Comparison of ENCODE assay signal across 11 cellular contexts in the genomic region with DNA sequence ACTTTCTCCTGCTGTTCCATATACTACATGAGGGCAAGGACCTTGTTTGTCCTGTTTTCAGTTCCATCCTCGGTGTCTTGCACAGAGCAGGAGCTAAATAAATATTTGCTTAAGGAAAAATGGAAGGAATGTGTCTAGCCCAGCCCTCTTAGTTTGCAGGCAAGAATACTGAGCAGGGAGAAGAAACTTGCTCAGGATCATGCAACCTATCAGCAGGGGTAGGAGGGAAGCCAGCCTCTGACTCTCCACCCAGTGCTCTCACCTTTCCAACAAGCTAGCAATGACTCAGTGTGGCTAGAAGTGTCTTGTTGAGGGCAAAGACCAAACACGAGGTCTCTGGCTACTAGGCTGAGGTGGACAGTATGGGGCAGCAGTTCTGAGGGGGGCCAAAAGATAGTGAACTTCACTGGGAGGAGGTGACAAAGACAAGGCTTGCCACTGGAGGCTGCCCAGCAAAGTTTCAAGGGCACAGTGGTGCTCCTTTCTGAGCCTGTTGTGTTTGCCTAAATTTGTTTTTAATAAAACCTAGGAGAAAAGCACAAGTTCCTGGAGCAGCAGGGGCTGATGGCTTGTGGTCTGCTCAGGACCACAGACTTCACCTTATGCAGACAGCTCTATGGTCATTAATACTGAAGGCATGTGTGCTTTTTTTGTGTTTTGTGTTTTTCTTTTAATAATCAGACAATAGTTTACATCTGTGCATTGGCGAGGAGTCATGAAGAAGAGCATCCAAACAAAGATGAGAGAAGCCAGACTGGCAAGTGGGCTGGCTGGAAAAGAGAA. TPM values are rescaled to one million over a fixed set of nuclear protein-coding genes. Genes with fewer than 3 reads are reported as not detected.
DNase-seq lines count a peak whose midpoint lies in the region; ATAC-seq and TF ChIP-seq lines count a peak whose summit lies in the region.
"Had no signal": no experiment of that assay in that cellular context is flagged by ENCODE, and none has a peak within 500 bp of the region (broad histone marks: within the 10 kb centered on the region; RNA-seq: fewer than 3 reads in every experiment).

No MANE protein-coding gene starts in this region.

- no peaks in the 10 kb centered on the region for H3K79me2 ChIP-seq in mammary epithelial cell (ENCODE audit: insufficient read depth, low read length)

- dilution Hi-C loops in mammary epithelial cell (cut with HindIII; ENCODE audit: low sequenced_read_pairs) = loop anchor here (5.0 kb wide), 1 partner anchor 96 kb away; no protein-coding TSS in a partner anchor

- H3K4me3 ChIP-seq in mammary epithelial cell (replicated peaks in 1 of 3; ENCODE audit: insufficient read depth in 1 of 3, low read depth in 2 of 3, low read length in 3 of 3) (no peak overlapping the region), kidney epithelial cell (ENCODE audit: low read depth, low read length) (no peak overlapping the region)
- H3K4me3 ChIP-seq in CD8-positive, alpha-beta memory T cell (ENCODE audit: low read length) = no peak overlapping the region

- intact Hi-C loops in mammary epithelial cell (cut with micrococcal nuclease) = loop anchor here (2.0 to 5.0 kb wide), 5 partner anchors 76 to 434 kb away; no protein-coding TSS in a partner anchor

- H3K9ac ChIP-seq in mammary epithelial cell (ENCODE audit: insufficient read depth, low read length) = peak overlapping the region; percentile 70

- no peak overlapping the region for H2AFZ ChIP-seq in mammary epithelial cell (ENCODE audit: low read depth, low read length)

- H3K4me3 Mint-ChIP-seq in type B pancreatic cell = peak overlapping the region; percentile 30
- no peak overlapping the region for H3K4me3 Mint-ChIP-seq in CD8-positive, alpha-beta memory T cell
- H3K4me3 Mint-ChIP-seq: brain, memory B cell had no signal

- H3K27me3 Mint-ChIP-seq in type B pancreatic cell = no peaks in the 10 kb centered on the region
- H3K27me3 Mint-ChIP-seq in CD8-positive, alpha-beta memory T cell = peaks cover 4% of the 10 kb centered on the region in 2 donors
- H3K27me3 Mint-ChIP-seq: brain, memory B cell had no signal

- POLR2A ChIA-PET in CD8-positive, alpha-beta memory T cell (lab: Charles Lee) = no interaction called here
- POLR2A ChIA-PET in GM10248 (lab: Yijun Ruan, JAX) = no interaction called here

- H3K4me2 ChIP-seq in mammary epithelial cell (ENCODE audit: insufficient read depth, low read depth, low read length) = peak overlapping the region; percentile 52

- H3K27ac ChIP-seq in mammary epithelial cell (ENCODE audit: insufficient read depth, low read depth, low read length) = peak overlapping the region; percentile 99
- no peak overlapping the region for H3K27ac ChIP-seq in CD8-positive, alpha-beta memory T cell (ENCODE audit: low read depth, low read length)

- CTCF ChIA-PET in mammary epithelial cell (lab: Charles Lee; ENCODE audit: low non-redundant PET) = no interaction called here
- CTCF ChIA-PET in CD8-positive, alpha-beta memory T cell (lab: Charles Lee) = no interaction called here
- CTCF ChIA-PET in GM10248 (lab: Yijun Ruan, JAX) = no interaction called here

- H4K20me1 ChIP-seq in mammary epithelial cell (ENCODE audit: insufficient read depth, low read length) = no peaks in the 10 kb centered on the region

- no peaks in the 10 kb centered on the region for H3K27me3 ChIP-seq in mammary epithelial cell (ENCODE audit: insufficient read depth, low read length)
- H3K27me3 ChIP-seq in kidney epithelial cell (ENCODE audit: control insufficient read depth, insufficient read depth, low read length) = no peaks in the 10 kb centered on the region
- H3K27me3 ChIP-seq in CD8-positive, alpha-beta memory T cell (ENCODE audit: insufficient read depth, low read length, poor library complexity, severe bottlenecking) = no peaks in the 10 kb centered on the region

- peaks cover 10% of the 10 kb centered on the region for H3K9me3 ChIP-seq in mammary epithelial cell (replicated peaks; ENCODE audit: insufficient read depth, low read length)
- H3K9me3 ChIP-seq in CD8-positive, alpha-beta memory T cell (ENCODE audit: low read length) = no peaks in the 10 kb centered on the region

- DNase-seq in HS-27A (ENCODE audit: low read depth) = peak; percentile 84
- DNase-seq in mammary epithelial cell = peak; percentile 93
- DNase-seq in kidney epithelial cell (ENCODE audit: low read depth) = peak; percentile 69
- no peak for DNase-seq in type B pancreatic cell (ENCODE audit: extremely low spot score, unreplicated experiment)
- no peak for DNase-seq in CD8-positive, alpha-beta memory T cell
- DNase-seq in GM10248 (ENCODE audit: extremely low spot score) = no peak
- DNase-seq: NCI-H2029 treated with DMSO at 0.1 percent for 48 hours had no signal

- peaks cover 8% of the 10 kb centered on the region for H3K9me3 Mint-ChIP-seq in type B pancreatic cell
- H3K9me3 Mint-ChIP-seq in CD8-positive, alpha-beta memory T cell = peaks cover 0 to 3% (median 0%) of the 10 kb centered on the region in 5 donors

- peaks cover 22% of the 10 kb centered on the region for H3K4me1 ChIP-seq in mammary epithelial cell (ENCODE audit: insufficient read depth, low read length)
- H3K4me1 ChIP-seq in CD8-positive, alpha-beta memory T cell (ENCODE audit: insufficient read depth, low read length) = no peaks in the 10 kb centered on the region

- TF ChIP-seq CTCF in mammary epithelial cell (conservative IDR thresholded peaks at IDR 0.05 in 1 of 2, IDR thresholded peaks at IDR 0.05 in 1 of 2; ENCODE audit: extremely low read depth in 1 of 2, insufficient read depth in 1 of 2, low read depth in 1 of 2, low read length in 2 of 2) (no peak), kidney epithelial cell (IDR thresholded peaks at IDR 0.05; ENCODE audit: insufficient read depth, low read length, poor library complexity, severe bottlenecking) (no peak), type B pancreatic cell (conservative IDR thresholded peaks at IDR 0.05) (no peak), GM10248 (IDR thresholded peaks at IDR 0.05; ENCODE audit: control extremely low read depth, extremely low read depth, low read depth, missing control alignments) (no peak)

- in situ Hi-C loops in mammary epithelial cell (cut with MboI; ENCODE audit: low sequenced_read_pairs in 2 of 2) = no loop called here

- no peak for ATAC-seq in GM21717 (IDR thresholded peaks at IDR 0.05; ENCODE audit: unreplicated experiment)
- ATAC-seq in HG03280 (IDR thresholded peaks at IDR 0.05; ENCODE audit: unreplicated experiment) = no peak

- no peaks in the 10 kb centered on the region for H3K36me3 Mint-ChIP-seq in type B pancreatic cell
- no peaks in the 10 kb centered on the region for H3K36me3 Mint-ChIP-seq in CD8-positive, alpha-beta memory T cell
- H3K36me3 Mint-ChIP-seq: brain, memory B cell had no signal

- H3K36me3 ChIP-seq in mammary epithelial cell (ENCODE audit: insufficient read depth, low read length) (no peaks in the 10 kb centered on the region), kidney epithelial cell (ENCODE audit: control insufficient read depth, insufficient read depth, low read length) (no peaks in the 10 kb centered on the region)
- no peaks in the 10 kb centered on the region for H3K36me3 ChIP-seq in CD8-positive, alpha-beta memory T cell (ENCODE audit: insufficient read depth, low read length)

- H3K27ac Mint-ChIP-seq in type B pancreatic cell = peak overlapping the region; percentile 88
- H3K27ac Mint-ChIP-seq in CD8-positive, alpha-beta memory T cell = peak overlapping the region in 2 of 8 donors; percentile 12 to 24
- H3K27ac Mint-ChIP-seq: memory B cell had no signal

- peaks cover 45% of the 10 kb centered on the region for H3K4me1 Mint-ChIP-seq in type B pancreatic cell (ENCODE audit: unreplicated experiment)
- peaks cover 12 to 16% (median 15%) of the 10 kb centered on the region in 3 donors for H3K4me1 Mint-ChIP-seq in CD8-positive, alpha-beta memory T cell
- H3K4me1 Mint-ChIP-seq: memory B cell had no signal

- WGBS in mammary epithelial cell (ENCODE audit: low coverage, missing lambda C conversion rate) = 33% methylated on average over 3 of the region's 3 CpGs

- BruUV-seq in mammary epithelial cell (replicated peaks; lab: Mats Ljungman, UMichigan) = no TSS peak

RNA-seq across cellular contexts. Expression of gene CTAGE1, which starts 49.1 kb away (rescaled TPM):
- total RNA-seq in mammary epithelial cell = not detected
- polyA plus RNA-seq in mammary epithelial cell = not detected
- not detected for polyA minus RNA-seq in mammary epithelial cell
- not detected in 2 replicates for total RNA-seq in kidney epithelial cell
- not detected in 2 replicates for total RNA-seq in type B pancreatic cell (ENCODE audit: low replicate concordance)
- total RNA-seq in CD8-positive, alpha-beta memory T cell = not detected
- not detected for polyA plus RNA-seq in CD8-positive, alpha-beta memory T cell

Comparison
In these comparisons a context has a peak if more than half of its experiments do, and no peak if none do; other contexts are left out.
1. DNase-seq: peak in HS-27A (single experiment), mammary epithelial cell (single experiment) and kidney epithelial cell (single experiment); none in type B pancreatic cell (single experiment), CD8-positive, alpha-beta memory T cell (0 of 5) and GM10248 (single experiment).